In genomic region chr4:185426960-185427688, GRCh38 we compare ENCODE assay signal across 13 cellular contexts. TPM values are rescaled to one million over a fixed set of nuclear protein-coding genes. Genes with fewer than 3 reads are reported as not detected.
DNase-seq lines count a peak whose midpoint lies in the region; ATAC-seq and TF ChIP-seq lines count a peak whose summit lies in the region.
"Had no signal": no experiment of that assay in that cellular context is flagged by ENCODE, and none has a peak within 500 bp of the region (broad histone marks: within the 10 kb centered on the region; RNA-seq: fewer than 3 reads in every experiment).

No MANE protein-coding gene starts in this region.

- H3K36me3 Mint-ChIP-seq in stimulated activated naive CD8-positive, alpha-beta T cell treated with anti-CD3 and anti-CD28 coated beads, Interleukin-15, Interleukin-2, amounts not matched to agents 100 ng/mL and 50 ng/mL, for 24 hours (ENCODE audit: low read depth), result no peaks in the 10 kb centered on the region
- H3K36me3 Mint-ChIP-seq in activated B cell treated with CpG ODN at 0.5 μM for 24 hours (ENCODE audit: low read depth) (peaks cover 6% of the 10 kb centered on the region), mesothelial cell of epicardium (no peaks in the 10 kb centered on the region)

- ATAC-seq in stimulated activated naive CD8-positive, alpha-beta T cell treated with anti-CD3 and anti-CD28 coated beads, Interleukin-15, Interleukin-2, amounts not matched to agents 100 U/mL and 50 U/mL, for 24 hours, result no peak
- ATAC-seq in activated B cell treated with CpG ODN at 0.5 μM for 24 hours (ENCODE audit: low read depth), result no peak
- no peak for ATAC-seq in HG03565 (IDR thresholded peaks at IDR 0.05; ENCODE audit: unreplicated experiment)

- CTCF ChIA-PET in activated B cell treated with CpG ODN at 0.5 μM for 24 hours (lab: Charles Lee), result interaction anchor here (0.7 to 1.6 kb wide), 4 partner anchors 11 to 170 kb away, joined by 3 to 4 read pairs (median 3); no protein-coding TSS in a partner anchor

- intact Hi-C loops in activated B cell treated with CpG ODN at 0.5 μM for 24 hours (cut with micrococcal nuclease), result loop anchor here (1.0 to 5.0 kb wide), 3 partner anchors 160 to 765 kb away; partner anchors contain the start of genes CFAP97 and CYP4V2

- no peak overlapping the region for H3K27ac Mint-ChIP-seq in stimulated activated naive CD8-positive, alpha-beta T cell treated with anti-CD3 and anti-CD28 coated beads, Interleukin-15, Interleukin-2, amounts not matched to agents 100 ng/mL and 50 ng/mL, for 24 hours
- H3K27ac Mint-ChIP-seq in activated B cell treated with CpG ODN at 0.5 μM for 24 hours, result peak overlapping the region; percentile 13
- H3K27ac Mint-ChIP-seq in mesothelial cell of epicardium, result no peak overlapping the region

- H3K4me3 Mint-ChIP-seq in stimulated activated naive CD8-positive, alpha-beta T cell treated with anti-CD3 and anti-CD28 coated beads, Interleukin-15, Interleukin-2, amounts not matched to agents 100 ng/mL and 50 ng/mL, for 24 hours, result peak overlapping the region; percentile 56
- H3K4me3 Mint-ChIP-seq in activated B cell treated with CpG ODN at 0.5 μM for 24 hours (peak overlapping the region; percentile 20), mesothelial cell of epicardium (peak overlapping the region; percentile 85)

- H3K27me3 Mint-ChIP-seq in stimulated activated naive CD8-positive, alpha-beta T cell treated with anti-CD3 and anti-CD28 coated beads, Interleukin-15, Interleukin-2, amounts not matched to agents 100 ng/mL and 50 ng/mL, for 24 hours, result peaks cover 4% of the 10 kb centered on the region
- H3K27me3 Mint-ChIP-seq in activated B cell treated with CpG ODN at 0.5 μM for 24 hours (no peaks in the 10 kb centered on the region), mesothelial cell of epicardium (ENCODE audit: low read depth) (no peaks in the 10 kb centered on the region)

- POLR2A ChIA-PET in activated B cell treated with CpG ODN at 0.5 μM for 24 hours (lab: Charles Lee), result interaction anchor here (0.7 to 2.6 kb wide), 6 partner anchors 21 to 357 kb away, joined by 3 to 46 read pairs (median 4); partner anchors contain the start of genes ANKRD37 and LRP2BP

- H3K9me3 Mint-ChIP-seq in stimulated activated naive CD8-positive, alpha-beta T cell treated with anti-CD3 and anti-CD28 coated beads, Interleukin-15, Interleukin-2, amounts not matched to agents 100 ng/mL and 50 ng/mL, for 24 hours, result no peaks in the 10 kb centered on the region
- H3K9me3 Mint-ChIP-seq in activated B cell treated with CpG ODN at 0.5 μM for 24 hours, result no peaks in the 10 kb centered on the region
- no peaks in the 10 kb centered on the region for H3K9me3 Mint-ChIP-seq in mesothelial cell of epicardium

- TF ChIP-seq CTCF in activated B cell treated with CpG ODN at 0.5 μM for 24 hours (IDR thresholded peaks at IDR 0.05), result no peak
- no peak for TF ChIP-seq CTCF in mesothelial cell of epicardium (IDR thresholded peaks at IDR 0.05; ENCODE audit: unreplicated experiment)

- DNase-seq in stimulated activated naive CD8-positive, alpha-beta T cell treated with anti-CD3 and anti-CD28 coated beads, Interleukin-15, Interleukin-2, amounts not matched to agents 100 U/mL and 50 U/mL, for 24 hours, result no peak
- DNase-seq in activated B cell treated with CpG ODN at 0.5 μM for 24 hours (no peak), mesothelial cell of epicardium (ENCODE audit: low spot score in 2 of 2, unreplicated experiment in 2 of 2) (no peak), NAMALWA (ENCODE audit: low spot score) (no peak), cerebellum (ENCODE audit: low spot score) (no peak)
- DNase-seq in effector CD4-positive, alpha-beta T cell, result no peak
- DNase-seq: DMS79; heart left ventricle; islet precursor cell; NCI-H1417 treated with DMSO at 0.1 percent for 48 hours; stimulated activated CD4-positive, alpha-beta T cell treated with anti-CD3 and anti-CD28 coated beads, Interleukin-12 subunit alpha, Interleukin-12 subunit beta, amount 100 ng/mL, for 4 hours had no signal

- H3K4me1 Mint-ChIP-seq in stimulated activated naive CD8-positive, alpha-beta T cell treated with anti-CD3 and anti-CD28 coated beads, Interleukin-15, Interleukin-2, amounts not matched to agents 100 ng/mL and 50 ng/mL, for 24 hours (ENCODE audit: low read depth), result peaks cover 24% of the 10 kb centered on the region
- peaks cover 17% of the 10 kb centered on the region for H3K4me1 Mint-ChIP-seq in activated B cell treated with CpG ODN at 0.5 μM for 24 hours
- peaks cover 20% of the 10 kb centered on the region for H3K4me1 Mint-ChIP-seq in mesothelial cell of epicardium

RNA-seq across cellular contexts. Expression of gene UFSP2, which starts 1.4 kb away (rescaled TPM):
- total RNA-seq in activated B cell treated with CpG ODN at 0.5 μM for 24 hours (20.1 and 21.6 TPM in 2 replicates), mesothelial cell of epicardium (30.6 to 37.2 TPM (median 36.1 TPM) in 3 replicates), cerebellum (36.9 TPM)

RNA-seq across cellular contexts. Expression of gene ANKRD37, which starts 30.5 kb away (rescaled TPM):
- total RNA-seq in activated B cell treated with CpG ODN at 0.5 μM for 24 hours, result 10.4 and 11.2 TPM in 2 replicates
- 3.5 to 3.7 TPM (median 3.5 TPM) in 3 replicates for total RNA-seq in mesothelial cell of epicardium
- total RNA-seq in cerebellum, result 14.2 TPM

RNA-seq across cellular contexts. Expression of gene LRP2BP, which starts 31.4 kb away (rescaled TPM):
- total RNA-seq in activated B cell treated with CpG ODN at 0.5 μM for 24 hours, result 0.54 and 0.75 TPM in 2 replicates
- total RNA-seq in mesothelial cell of epicardium, result 1.4 to 1.9 TPM (median 1.6 TPM) in 3 replicates
- total RNA-seq in cerebellum, result 13.4 TPM

RNA-seq across cellular contexts. Expression of gene CCDC110, which starts 44.4 kb away (rescaled TPM):
- 0.33 and 0.71 TPM in 2 replicates for total RNA-seq in activated B cell treated with CpG ODN at 0.5 μM for 24 hours
- total RNA-seq in mesothelial cell of epicardium, result 0.84 to 2.0 TPM (median 1.0 TPM) in 3 replicates
- total RNA-seq in cerebellum, result 5.1 TPM

Comparison
In these comparisons a context has a peak if more than half of its experiments do, and no peak if none do; other contexts are left out.
1. H3K4me3 Mint-ChIP-seq: peak in every context shown above with its lines; median percentile 85 in mesothelial cell of epicardium; 56 in stimulated activated naive CD8-positive, alpha-beta T cell treated with anti-CD3 and anti-CD28 coated beads, Interleukin-15, Interleukin-2, amounts not matched to agents 100 ng/mL and 50 ng/mL, for 24 hours; 20 in activated B cell treated with CpG ODN at 0.5 μM for 24 hours.